3 cellular contexts compared by ENCODE assay signal in genomic region chr1:25414157-25414556, GRCh38. TPM values are rescaled to one million over a fixed set of nuclear protein-coding genes. Genes with fewer than 3 reads are reported as not detected.
"Had no signal": no experiment of that assay in that cellular context is flagged by ENCODE, and none has a peak within 500 bp of the region (broad histone marks: within the 10 kb centered on the region; RNA-seq: fewer than 3 reads in every experiment).

No MANE protein-coding gene starts in this region.

RNA-seq across cellular contexts. Expression of gene RHCE, which starts 6.5 kb away (rescaled TPM):
- total RNA-seq: endothelial cell of umbilical vein, epithelial cell of proximal tubule, gastroesophageal sphincter had no signal
